ENCODE assay signal across 24 cellular contexts in genomic region chr6:43744490-43744889, GRCh38. TPM values are rescaled to one million over a fixed set of nuclear protein-coding genes. Genes with fewer than 3 reads are reported as not detected.
DNase-seq lines count a peak whose midpoint lies in the region; ATAC-seq and TF ChIP-seq lines count a peak whose summit lies in the region.
"Had no signal": no experiment of that assay in that cellular context is flagged by ENCODE, and none has a peak within 500 bp of the region (broad histone marks: within the 10 kb centered on the region; RNA-seq: fewer than 3 reads in every experiment).

No MANE protein-coding gene starts in this region.

- no peak overlapping the region for H2AFZ ChIP-seq in neural progenitor cell (replicated peaks)
- H2AFZ ChIP-seq: hepatocyte had no signal

- CTCF ChIA-PET in activated naive CD4-positive, alpha-beta T cell treated with anti-CD3 and anti-CD28 coated beads for 36 hours (lab: Charles Lee), result interaction anchor here (1.1 to 1.7 kb wide), 3 partner anchors 14 to 77 kb away, joined by 4 read pairs; no protein-coding TSS in a partner anchor

- ATAC-seq in Right ventricle myocardium superior (ENCODE audit: poor library complexity) (no peak), HG03175 (IDR thresholded peaks at IDR 0.05; ENCODE audit: unreplicated experiment) (no peak), HG02642 (IDR thresholded peaks at IDR 0.05; ENCODE audit: poor library complexity, unreplicated experiment) (no peak)
- ATAC-seq: GM12878, mucosa of descending colon, WTC11 had no signal

- H3K9me3 ChIP-seq in endodermal cell (ENCODE audit: control insufficient read depth, low read length) (no peaks in the 10 kb centered on the region), neural progenitor cell (ENCODE audit: low read depth) (no peaks in the 10 kb centered on the region)
- H3K9me3 ChIP-seq: esophagus squamous epithelium, mucosa of descending colon, upper lobe of left lung had no signal

- no peak overlapping the region for H3K4me3 Mint-ChIP-seq in endodermal cell
- H3K4me3 Mint-ChIP-seq in neural progenitor cell, result peak overlapping the region; percentile 11
- H3K4me3 Mint-ChIP-seq in activated naive CD4-positive, alpha-beta T cell treated with anti-CD3 and anti-CD28 coated beads for 36 hours, result no peak overlapping the region
- H3K4me3 Mint-ChIP-seq: activated CD4-positive, alpha-beta memory T cell treated with anti-CD3 and anti-CD28 coated beads for 36 hours; WTC11 had no signal

- no peak for TF ChIP-seq CTCF in endodermal cell (conservative IDR thresholded peaks at IDR 0.05)
- TF ChIP-seq CTCF in neural progenitor cell (IDR thresholded peaks at IDR 0.05), result no peak

- H3K27me3 ChIP-seq in endodermal cell (ENCODE audit: control insufficient read depth, insufficient read depth, low read length, poor library complexity, severe bottlenecking) (no peaks in the 10 kb centered on the region), neural progenitor cell (no peaks in the 10 kb centered on the region)
- H3K27me3 ChIP-seq: hepatocyte, upper lobe of left lung had no signal

- H3K36me3 ChIP-seq in endodermal cell (ENCODE audit: control insufficient read depth, insufficient read depth, low read length), result no peaks in the 10 kb centered on the region
- no peaks in the 10 kb centered on the region for H3K36me3 ChIP-seq in neural progenitor cell
- H3K36me3 ChIP-seq: esophagus squamous epithelium, upper lobe of left lung had no signal

- H3K9ac ChIP-seq in endodermal cell (ENCODE audit: extremely low read depth, low read length, poor library complexity, severe bottlenecking) (no peak overlapping the region), neural progenitor cell (no peak overlapping the region)
- H3K9ac ChIP-seq: KMS-11 had no signal

- H3K27ac ChIP-seq in endodermal cell (ENCODE audit: low read depth, low read length) (no peak overlapping the region), neural progenitor cell (no peak overlapping the region)
- H3K27ac ChIP-seq: coronary artery, esophagus squamous epithelium, hepatocyte, KMS-11 had no signal

- no peaks in the 10 kb centered on the region for H3K27me3 Mint-ChIP-seq in endodermal cell (ENCODE audit: insufficient read depth)
- H3K27me3 Mint-ChIP-seq in neural progenitor cell (ENCODE audit: insufficient read depth, low read depth), result peaks cover 9% of the 10 kb centered on the region
- H3K27me3 Mint-ChIP-seq in activated naive CD4-positive, alpha-beta T cell treated with anti-CD3 and anti-CD28 coated beads for 36 hours (ENCODE audit: low read depth), result no peaks in the 10 kb centered on the region

- H3K79me2 ChIP-seq in neural progenitor cell (ENCODE audit: low read depth), result no peaks in the 10 kb centered on the region
- H3K79me2 ChIP-seq: hepatocyte had no signal

- 28 to 81% methylated on average over 2 to 8 of the region's 8 CpGs for WGBS in endodermal cell (ENCODE audit: insufficient coverage in 1 of 2, insufficient read length in 1 of 2), 2 experiments

- H4K20me1 ChIP-seq in neural progenitor cell (ENCODE audit: low read depth), result no peaks in the 10 kb centered on the region

- intact Hi-C loops in cardiac septum (cut with DNase I), result no loop called here
- intact Hi-C loops in Right ventricle myocardium superior (cut with DNase I), result no loop called here
- intact Hi-C loops in activated naive CD4-positive, alpha-beta T cell treated with anti-CD3 and anti-CD28 coated beads for 36 hours (cut with micrococcal nuclease), result no loop called here

- peaks cover 21% of the 10 kb centered on the region for H3K4me1 ChIP-seq in endodermal cell (ENCODE audit: control insufficient read depth, insufficient read depth, low read length)
- H3K4me1 ChIP-seq in neural progenitor cell, result peaks cover 32% of the 10 kb centered on the region
- H3K4me1 ChIP-seq: esophagus squamous epithelium had no signal

- H3K9me3 Mint-ChIP-seq in endodermal cell (no peaks in the 10 kb centered on the region), neural progenitor cell (no peaks in the 10 kb centered on the region)
- H3K9me3 Mint-ChIP-seq in activated naive CD4-positive, alpha-beta T cell treated with anti-CD3 and anti-CD28 coated beads for 36 hours, result no peaks in the 10 kb centered on the region
- H3K9me3 Mint-ChIP-seq: activated CD4-positive, alpha-beta memory T cell treated with anti-CD3 and anti-CD28 coated beads for 36 hours; WTC11 had no signal

- H3K4me1 Mint-ChIP-seq in endodermal cell (peaks cover 36% of the 10 kb centered on the region), neural progenitor cell (peaks cover 72% of the 10 kb centered on the region)
- no peaks in the 10 kb centered on the region for H3K4me1 Mint-ChIP-seq in activated naive CD4-positive, alpha-beta T cell treated with anti-CD3 and anti-CD28 coated beads for 36 hours (ENCODE audit: low read depth)

- H3F3A ChIP-seq in neural progenitor cell (ENCODE audit: low read depth), result peaks cover 5% of the 10 kb centered on the region

- no peak overlapping the region for H3K4me2 ChIP-seq in neural progenitor cell
- H3K4me2 ChIP-seq: hepatocyte, KMS-11 had no signal

- peak; percentile 57 for DNase-seq in cardiac septum (ENCODE audit: low spot score)
- DNase-seq in Right ventricle myocardium superior, result no peak
- DNase-seq in endodermal cell, result peak; percentile 46
- no peak for DNase-seq in neural progenitor cell (ENCODE audit: low spot score)
- DNase-seq in GF-D8 (lab: John Stamatoyannopoulos, UW), result no peak
- no peak for DNase-seq in activated naive CD4-positive, alpha-beta T cell treated with anti-CD3 and anti-CD28 coated beads for 36 hours
- DNase-seq: ACHN; activated CD4-positive, alpha-beta memory T cell treated with anti-CD3 and anti-CD28 coated beads for 36 hours; activated gamma-delta T cell; amniotic stem cell; DND-41; esophagus squamous epithelium; left ventricle myocardium superior; mucosa of descending colon; NCI-H1436; NCI-H446 treated with DMSO at 0.1 percent for 48 hours had no signal

- no peaks in the 10 kb centered on the region for H3K36me3 Mint-ChIP-seq in endodermal cell (ENCODE audit: low read depth)
- H3K36me3 Mint-ChIP-seq in neural progenitor cell, result no peaks in the 10 kb centered on the region
- H3K36me3 Mint-ChIP-seq in activated naive CD4-positive, alpha-beta T cell treated with anti-CD3 and anti-CD28 coated beads for 36 hours (ENCODE audit: low read depth), result no peaks in the 10 kb centered on the region
- H3K36me3 Mint-ChIP-seq: activated CD4-positive, alpha-beta memory T cell treated with anti-CD3 and anti-CD28 coated beads for 36 hours; WTC11 had no signal

- H3K27ac Mint-ChIP-seq in endodermal cell, result peak overlapping the region; percentile 31
- peak overlapping the region; percentile 61 for H3K27ac Mint-ChIP-seq in neural progenitor cell
- no peak overlapping the region for H3K27ac Mint-ChIP-seq in activated naive CD4-positive, alpha-beta T cell treated with anti-CD3 and anti-CD28 coated beads for 36 hours
- H3K27ac Mint-ChIP-seq: activated CD4-positive, alpha-beta memory T cell treated with anti-CD3 and anti-CD28 coated beads for 36 hours; WTC11 had no signal

- H3K4me3 ChIP-seq in endodermal cell (ENCODE audit: low read length) (no peak overlapping the region), neural progenitor cell (no peak overlapping the region)
- H3K4me3 ChIP-seq: coronary artery, esophagus squamous epithelium, GM12878, hepatocyte, mucosa of descending colon, upper lobe of left lung had no signal

RNA-seq across cellular contexts. Expression of gene VEGFA, which starts 25.5 kb away (rescaled TPM):
- total RNA-seq in cardiac septum (233 TPM), Right ventricle myocardium superior (230 TPM), endodermal cell (100 to 1,000 TPM; 163 to 254 TPM), neural progenitor cell (ENCODE audit: low replicate concordance) (49.6 and 78.6 TPM in 2 replicates)
- polyA plus RNA-seq in endodermal cell (2013, experiment 1 of 2), result 129 TPM
- polyA plus RNA-seq in endodermal cell (2013, experiment 2 of 2), result 99.2 TPM
- 10 to 100 TPM; 35.9 to 37.3 TPM for total RNA-seq in activated naive CD4-positive, alpha-beta T cell treated with anti-CD3 and anti-CD28 coated beads for 36 hours

RNA-seq across cellular contexts. Expression of gene MRPS18A, which starts 56.9 kb away (rescaled TPM):
- total RNA-seq in cardiac septum (38.4 TPM), Right ventricle myocardium superior (39.5 TPM), endodermal cell (10 to 100 TPM; 53.6 to 58.8 TPM), neural progenitor cell (ENCODE audit: low replicate concordance) (34.5 and 52.7 TPM in 2 replicates)
- polyA plus RNA-seq in endodermal cell (2013, experiment 1 of 2), result 50.7 TPM
- polyA plus RNA-seq in endodermal cell (2013, experiment 2 of 2), result 50.8 TPM
- total RNA-seq in activated naive CD4-positive, alpha-beta T cell treated with anti-CD3 and anti-CD28 coated beads for 36 hours, result 10 to 100 TPM; 47.8 to 50.2 TPM

Comparison
In these comparisons a context has a peak if more than half of its experiments do, and no peak if none do; other contexts are left out.
1. DNase-seq: peak in cardiac septum (single experiment) and endodermal cell (single experiment); none in Right ventricle myocardium superior (single experiment), neural progenitor cell (single experiment), GF-D8 (single experiment) and activated naive CD4-positive, alpha-beta T cell treated with anti-CD3 and anti-CD28 coated beads for 36 hours (single experiment).